In genomic region chr17:62974788-62975586, GRCh38 we compare ENCODE assay signal across 23 cellular contexts. TPM values are rescaled to one million over a fixed set of nuclear protein-coding genes. Genes with fewer than 3 reads are reported as not detected.
DNase-seq lines count a peak whose midpoint lies in the region; ATAC-seq, FAIRE-seq and TF ChIP-seq lines count a peak whose summit lies in the region.
"Had no signal": no experiment of that assay in that cellular context is flagged by ENCODE, and none has a peak within 500 bp of the region (broad histone marks: within the 10 kb centered on the region; RNA-seq: fewer than 3 reads in every experiment).

No MANE protein-coding gene starts in this region.

- CTCF ChIA-PET in HepG2 (lab: Yijun Ruan, JAX; ENCODE audit: low intra/inter-chr PET ratio, low total read pairs) = no interaction called here

- no peak for TF ChIP-seq RAD21 in HepG2 (CRISPR knock-in tag; IDR thresholded peaks at IDR 0.05)

- H3K36me3 ChIP-seq in HepG2 (replicated peaks in 1 of 2; ENCODE audit: control insufficient read depth in 1 of 2, insufficient read depth in 2 of 2, low read length in 2 of 2) (no peaks in the 10 kb centered on the region), right lobe of liver (no peaks in the 10 kb centered on the region), smooth muscle cell (ENCODE audit: low read depth) (no peaks in the 10 kb centered on the region)

- in situ Hi-C loops in HepG2 (cut with HindIII; ENCODE audit: extremely low pct_ligation_motif_present, low pct_unique_long_range_greater_than_20kb) (no loop called here), astrocyte of the spinal cord (cut with HindIII; ENCODE audit: low sequenced_read_pairs) (no loop called here)

- BruUV-seq in HepG2 (replicated peaks; lab: Mats Ljungman, UMichigan) = no TSS peak

- H3K9ac ChIP-seq in HepG2 (ENCODE audit: insufficient read depth, low read depth, low read length) (no peak overlapping the region), smooth muscle cell (ENCODE audit: low read depth) (no peak overlapping the region)

- H3K27ac ChIP-seq in HepG2 (ENCODE audit: extremely low read length, insufficient read depth, low read length) (no peak overlapping the region), right lobe of liver (no peak overlapping the region), smooth muscle cell (ENCODE audit: low read depth) (peak overlapping the region; percentile 76)
- H3K27ac ChIP-seq: 22Rv1 had no signal

- no peaks in the 10 kb centered on the region for H3K9me3 ChIP-seq in HepG2 (ENCODE audit: low read length)
- no peaks in the 10 kb centered on the region for H3K9me3 ChIP-seq in right lobe of liver
- H3K9me3 ChIP-seq in smooth muscle cell (replicated peaks; ENCODE audit: low read depth) = no peaks in the 10 kb centered on the region

- H3K4me3 ChIP-seq in HepG2 (replicated peaks in 1 of 3; ENCODE audit: insufficient read depth in 1 of 3, low read depth in 2 of 3, low read length in 3 of 3) (no peak overlapping the region), right lobe of liver (no peak overlapping the region), astrocyte of the spinal cord (ENCODE audit: low read depth, low read length) (no peak overlapping the region), smooth muscle cell (no peak overlapping the region)
- H3K4me3 ChIP-seq: GM12878, K562 had no signal

- H3K27ac Mint-ChIP-seq in progenitor cell of endocrine pancreas = no peak overlapping the region
- H3K27ac Mint-ChIP-seq: CD4-positive, CD25-positive, alpha-beta regulatory T cell had no signal

- no peaks in the 10 kb centered on the region for H3K27me3 Mint-ChIP-seq in progenitor cell of endocrine pancreas

- H3K4me3 Mint-ChIP-seq in progenitor cell of endocrine pancreas (ENCODE audit: low read depth) = no peak overlapping the region
- H3K4me3 Mint-ChIP-seq: CD4-positive, CD25-positive, alpha-beta regulatory T cell had no signal

- H3K79me2 ChIP-seq in HepG2 (ENCODE audit: insufficient read depth, low read length) = no peaks in the 10 kb centered on the region
- peaks cover 98% of the 10 kb centered on the region for H3K79me2 ChIP-seq in smooth muscle cell (ENCODE audit: low read depth)

- intact Hi-C loops in HepG2 (cut with micrococcal nuclease; ENCODE audit: unreplicated experiment) (no loop called here), right lobe of liver (cut with DNase I) (no loop called here)

- no peaks in the 10 kb centered on the region for H3F3A ChIP-seq in smooth muscle cell (ENCODE audit: low read depth)

- TF ChIP-seq CTCF in HepG2 (CRISPR knock-in tag; IDR thresholded peaks at IDR 0.05) (no peak), right lobe of liver (IDR thresholded peaks at IDR 0.05) (no peak), astrocyte of the spinal cord (IDR thresholded peaks at IDR 0.05; ENCODE audit: low read depth, low read length) (no peak), smooth muscle cell (IDR thresholded peaks at IDR 0.05; ENCODE audit: borderline replicate concordance, insufficient read depth, poor library complexity, severe bottlenecking) (no peak), progenitor cell of endocrine pancreas (IDR thresholded peaks at IDR 0.05; ENCODE audit: unreplicated experiment) (no peak)

- DNase-seq in HepG2 (ENCODE audit: low spot score) = no peak
- no peak for DNase-seq in right lobe of liver
- DNase-seq in astrocyte of the spinal cord (ENCODE audit: low read depth, low spot score) = peak; percentile 47
- peak; percentile 30 for DNase-seq in foreskin melanocyte
- DNase-seq in smooth muscle cell (lab: John Stamatoyannopoulos, UW; ENCODE audit: unreplicated experiment) = no peak
- DNase-seq in progenitor cell of endocrine pancreas (ENCODE audit: low spot score, unreplicated experiment) = no peak
- DNase-seq in NCI-H345 treated with DMSO at 0.1 percent for 48 hours (lab: John Stamatoyannopoulos, UW; ENCODE audit: unreplicated experiment) = no peak
- no peak for DNase-seq in NCI-H510A treated with DMSO at 0.1 percent for 48 hours (lab: John Stamatoyannopoulos, UW)
- DNase-seq: ACHN; CD4-positive, CD25-positive, alpha-beta regulatory T cell; DMS53; GDM1; Kasumi-1; NCI-H1105 treated with DMSO at 0.1 percent for 48 hours; NCI-H146; NCI-H1930; NCI-H2107; NCI-H69; RPMI8226; SHP77 had no signal

- H4K20me1 ChIP-seq in HepG2 (ENCODE audit: insufficient read depth, low read length) (no peaks in the 10 kb centered on the region), smooth muscle cell (ENCODE audit: low read depth) (peaks cover 22% of the 10 kb centered on the region)

- H3K27me3 ChIP-seq in HepG2 (ENCODE audit: control insufficient read depth in 1 of 2, insufficient read depth in 2 of 2, low read length in 2 of 2) (no peaks in the 10 kb centered on the region), right lobe of liver (no peaks in the 10 kb centered on the region), smooth muscle cell (ENCODE audit: low read depth) (no peaks in the 10 kb centered on the region)

- H3K4me2 ChIP-seq in HepG2 (ENCODE audit: low read depth, low read length) = no peak overlapping the region
- H3K4me2 ChIP-seq in smooth muscle cell = no peak overlapping the region

- H3K4me1 ChIP-seq in HepG2 (ENCODE audit: insufficient read depth, low read length) (no peaks in the 10 kb centered on the region), right lobe of liver (no peaks in the 10 kb centered on the region), smooth muscle cell (ENCODE audit: low read depth) (peaks cover 19% of the 10 kb centered on the region)

- H2AFZ ChIP-seq in HepG2 (ENCODE audit: low read length) (no peak overlapping the region), smooth muscle cell (ENCODE audit: low read depth) (no peak overlapping the region)

- POLR2A ChIA-PET in HepG2 (lab: Yijun Ruan, JAX) = no interaction called here

- ATAC-seq in HepG2 (no peak), right lobe of liver (no peak)
- ATAC-seq: GM12878, K562 had no signal

- no peaks in the 10 kb centered on the region for H3K4me1 Mint-ChIP-seq in progenitor cell of endocrine pancreas (ENCODE audit: low read depth)

- peaks cover 4% of the 10 kb centered on the region for H3K9me3 Mint-ChIP-seq in progenitor cell of endocrine pancreas (ENCODE audit: low read depth)

- FAIRE-seq in HepG2 (lab: Jason Lieb, UNC) = no peak
- FAIRE-seq: GM12878, K562 had no signal

- WGBS in HepG2 (ENCODE audit: low lambda C conversion rate) = 11% methylated on average over 6 of the region's 6 CpGs
- 79% methylated on average over 6 of the region's 6 CpGs for WGBS in right lobe of liver (ENCODE audit: insufficient coverage, low coverage, low lambda C conversion rate, missing lambda C conversion rate)
- 91% methylated on average over 6 of the region's 6 CpGs for WGBS in smooth muscle cell (ENCODE audit: low lambda C conversion rate)

- H3K36me3 Mint-ChIP-seq in progenitor cell of endocrine pancreas (ENCODE audit: insufficient read depth) = no peaks in the 10 kb centered on the region
- H3K36me3 Mint-ChIP-seq: CD4-positive, CD25-positive, alpha-beta regulatory T cell had no signal

- TF ChIP-seq EP300 in HepG2 (IDR thresholded peaks at IDR 0.05; ENCODE audit: low read depth in 2 of 2, low read length in 2 of 2) (no peak), HepG2 (CRISPR knock-in tag; IDR thresholded peaks at IDR 0.05; ENCODE audit: borderline replicate concordance) (no peak)

- TF ChIP-seq POLR2A in HepG2 (IDR thresholded peaks at IDR 0.05; ENCODE audit: insufficient read depth in 1 of 2, low read depth in 2 of 2, low read length in 2 of 2) (no peak), right lobe of liver (IDR thresholded peaks at IDR 0.05) (no peak)

TF ChIP-seq in HepG2, 621 proteins besides CTCF, POLR2A, EP300 and RAD21:
- TF ChIP-seq ZGPAT (CRISPR knock-in tag; IDR thresholded peaks at IDR 0.05) (no peak), ZBTB7B (CRISPR knock-in tag; IDR thresholded peaks at IDR 0.05) (no peak), CREB1 (IDR thresholded peaks at IDR 0.05) (peak; percentile 66), CREB1 (CRISPR knock-in tag; IDR thresholded peaks at IDR 0.05) (no peak)

RNA-seq across cellular contexts. Expression of gene TANC2, which starts 9.0 kb away (rescaled TPM):
- 0.06 and 0.20 TPM in 2 replicates for total RNA-seq in HepG2 (2016; rRNA removed; fragmentation: Illumina TruSeq; extraction: Trizol)
- not detected in 2 replicates for total RNA-seq in HepG2 (2016; cell fraction: cytosol; rRNA removed; fragmentation: Illumina TruSeq; extraction: Trizol; ENCODE audit: low read depth)
- 0.26 and 0.37 TPM in 2 replicates for total RNA-seq in HepG2 (2016; cell fraction: insoluble cytoplasmic fraction; rRNA removed; fragmentation: Illumina TruSeq; extraction: Trizol)
- total RNA-seq in HepG2 (2016; cell fraction: membrane; rRNA removed; fragmentation: Illumina TruSeq; extraction: Trizol) = 0.21 and 0.62 TPM in 2 replicates
- 0.12 and 0.44 TPM in 2 replicates for total RNA-seq in HepG2 (2016; cell fraction: nucleus; rRNA removed; fragmentation: Illumina TruSeq; extraction: Trizol)
- polyA plus RNA-seq in HepG2 (2011; rRNA removed) = 0.08 and 0.61 TPM in 2 replicates
- 0.03 and 0.28 TPM in 2 replicates for polyA plus RNA-seq in HepG2 (2011; cell fraction: cytosol; rRNA removed)
- 0.16 and 0.17 TPM in 2 replicates for polyA plus RNA-seq in HepG2 (2011; cell fraction: nucleus; rRNA removed)
- 0.05 TPM in 2 replicates for polyA plus RNA-seq in HepG2 (2012)
- not detected in 2 replicates for polyA plus RNA-seq in HepG2 (2016; cell fraction: cytosol; fragmentation: Illumina TruSeq; extraction: Trizol; ENCODE audit: low read depth)
- polyA plus RNA-seq in HepG2 (2016; cell fraction: insoluble cytoplasmic fraction; fragmentation: Illumina TruSeq; extraction: Trizol; ENCODE audit: low read depth) = 0.04 and 0.07 TPM in 2 replicates
- polyA plus RNA-seq in HepG2 (2016; cell fraction: membrane; fragmentation: Illumina TruSeq; extraction: Trizol; ENCODE audit: low read depth) = 0.02 TPM in 2 replicates
- polyA plus RNA-seq in HepG2 (2016; cell fraction: nucleus; fragmentation: Illumina TruSeq; extraction: Trizol; ENCODE audit: insufficient read depth, low read depth) = 0.08 and 0.17 TPM in 2 replicates
- polyA minus RNA-seq in HepG2 (2011; rRNA and poly(A)+ RNA removed; ENCODE audit: low replicate concordance) = 0.34 and 379 TPM in 2 replicates
- 0.09 and 0.10 TPM in 2 replicates for polyA minus RNA-seq in HepG2 (2011; cell fraction: cytosol; rRNA and poly(A)+ RNA removed)
- 1.2 and 2.3 TPM in 2 replicates for polyA minus RNA-seq in HepG2 (2011; cell fraction: nucleus; rRNA and poly(A)+ RNA removed)
- total RNA-seq in right lobe of liver = 10 to 100 TPM in 1 of 6 experiments, 1 to 10 TPM in 5; 3.1 to 10.3 (median 5.2) TPM
- 27.6 and 47.0 TPM in 2 replicates for total RNA-seq in smooth muscle cell
- polyA plus RNA-seq in smooth muscle cell = 8.3 and 30.9 TPM in 2 replicates
- total RNA-seq in progenitor cell of endocrine pancreas = 18.0 and 20.2 TPM in 2 replicates

Comparison
In these comparisons a context has a peak if more than half of its experiments do, and no peak if none do; other contexts are left out.
1. DNase-seq: peak in astrocyte of the spinal cord (single experiment) and foreskin melanocyte (single experiment); none in HepG2 (single experiment), right lobe of liver (0 of 3), smooth muscle cell (single experiment), progenitor cell of endocrine pancreas (single experiment), NCI-H345 treated with DMSO at 0.1 percent for 48 hours (single experiment) and NCI-H510A treated with DMSO at 0.1 percent for 48 hours (single experiment).